ENCODE assay signal across 18 cellular contexts in genomic region chr1:8073116-8073855, GRCh38.
"Had no signal": no experiment of that assay in that cellular context is flagged by ENCODE, and none has a peak within 500 bp of the region (broad histone marks: within the 10 kb centered on the region; RNA-seq: fewer than 3 reads in every experiment).

No MANE protein-coding gene starts in this region.

- H3K36me3 Mint-ChIP-seq: activated CD8-positive, alpha-beta memory T cell treated with anti-CD3 and anti-CD28 coated beads, Interleukin-2, amount 10 ng/mL, durations not matched to agents 7 days and 5 days; stimulated activated memory B cell treated with anti-CD40 and anti-IgM and Interleukin-4, amounts not matched to agents 10 μg/mL and 1 μg/mL and 100 μg/mL, for 72 hours had no signal

- H3K4me1 Mint-ChIP-seq: activated CD8-positive, alpha-beta memory T cell treated with anti-CD3 and anti-CD28 coated beads, Interleukin-2, amount 10 ng/mL, durations not matched to agents 7 days and 5 days; stimulated activated memory B cell treated with anti-CD40 and anti-IgM and Interleukin-4, amounts not matched to agents 10 μg/mL and 1 μg/mL and 100 μg/mL, for 72 hours had no signal

- H3K4me3 Mint-ChIP-seq: activated CD8-positive, alpha-beta memory T cell treated with anti-CD3 and anti-CD28 coated beads, Interleukin-2, amount 10 ng/mL, durations not matched to agents 7 days and 5 days; activated T-cell treated with anti-CD3 and anti-CD28 coated beads, Interleukin-2, amount 50 U/mL, for 4 hours; nephron progenitor cell; stimulated activated memory B cell treated with anti-CD40 and anti-IgM and Interleukin-4, amounts not matched to agents 10 μg/mL and 1 μg/mL and 100 μg/mL, for 72 hours had no signal

- H3K27ac Mint-ChIP-seq: activated CD8-positive, alpha-beta memory T cell treated with anti-CD3 and anti-CD28 coated beads, Interleukin-2, amount 10 ng/mL, durations not matched to agents 7 days and 5 days; nephron progenitor cell; stimulated activated memory B cell treated with anti-CD40 and anti-IgM and Interleukin-4, amounts not matched to agents 10 μg/mL and 1 μg/mL and 100 μg/mL, for 72 hours had no signal

- DNase-seq: activated CD4-positive, alpha-beta T cell treated with anti-CD3 and anti-CD28 coated beads, Interleukin-2, amount 50 U/mL, for 4 hours; activated CD4-positive, CD25-positive, alpha-beta regulatory T cell treated with anti-CD3 and anti-CD28 coated beads, Interleukin-2, amount 50 U/mL, for 72 hours; activated CD8-positive, alpha-beta memory T cell treated with anti-CD3 and anti-CD28 coated beads, Interleukin-2, amount 10 ng/mL, durations not matched to agents 7 days and 5 days; activated T-cell treated with anti-CD3 and anti-CD28 coated beads, Interleukin-2, amount 50 U/mL, for 4 hours; aorta; esophagus squamous epithelium; foreskin fibroblast; islet precursor cell; left lung; mesendoderm; nephron progenitor cell; spleen; stimulated activated CD4-positive, alpha-beta T cell treated with anti-CD3 and anti-CD28 coated beads, Interleukin-1b, Interleukin-23, amount 100 ng/mL, for 48 hours; substantia nigra; SW 1271 had no signal

- H3K27ac ChIP-seq: esophagus squamous epithelium, left lung, spleen had no signal

- H3K9me3 Mint-ChIP-seq: activated T-cell treated with anti-CD3 and anti-CD28 coated beads, Interleukin-2, amount 50 U/mL, for 4 hours; nephron progenitor cell; stimulated activated memory B cell treated with anti-CD40 and anti-IgM and Interleukin-4, amounts not matched to agents 10 μg/mL and 1 μg/mL and 100 μg/mL, for 72 hours had no signal

- H3K36me3 ChIP-seq: esophagus squamous epithelium, left lung, spleen had no signal

- FAIRE-seq: bronchial epithelial cell, endometrium had no signal

- H3K4me3 ChIP-seq: esophagus squamous epithelium, left lung, spleen had no signal

- H3K27me3 ChIP-seq: esophagus squamous epithelium, left lung had no signal

- H3K9me3 ChIP-seq: esophagus squamous epithelium, left lung had no signal

- ATAC-seq: activated CD8-positive, alpha-beta memory T cell treated with anti-CD3 and anti-CD28 coated beads, Interleukin-2, amount 10 ng/mL, durations not matched to agents 7 days and 5 days; activated T-cell treated with anti-CD3 and anti-CD28 coated beads, Interleukin-2, amount 50 U/mL, for 4 hours; left lung; stimulated activated memory B cell treated with anti-CD40 and anti-IgM and Interleukin-4, amounts not matched to agents 10 μg/mL and 1 μg/mL and 100 μg/mL, for 72 hours had no signal
